Comparison of ENCODE assay signal across 1 cellular context in the genomic region with DNA sequence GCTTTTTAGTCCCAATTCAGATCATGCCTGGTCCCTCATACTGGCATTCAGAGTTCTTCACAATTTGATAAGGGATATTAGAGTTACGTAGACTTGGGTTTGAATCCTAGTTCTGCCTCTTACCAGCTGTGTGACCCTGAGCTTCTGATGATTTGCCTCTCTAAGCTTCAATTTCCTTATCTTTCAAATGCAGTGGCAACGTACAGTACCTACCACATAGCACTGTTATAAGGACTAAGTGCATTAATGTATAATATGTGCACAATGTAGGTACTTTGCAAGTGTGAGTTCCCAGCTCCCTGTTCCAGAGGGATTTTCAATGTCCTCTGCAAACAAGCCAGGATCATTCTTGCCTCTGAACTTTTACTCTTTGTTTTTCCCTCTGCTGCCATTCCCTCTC.
TF ChIP-seq lines count a peak whose summit lies in the region.

No MANE protein-coding gene starts in this region.

TF ChIP-seq in GM23338, 12 proteins besides CTCF, POLR2A, EP300 and RAD21:
- TF ChIP-seq ZNF331 (CRISPR knock-in tag; IDR thresholded peaks at IDR 0.05; ENCODE audit: low read depth): no peak
- no peak for TF ChIP-seq POLR2AphosphoS5 (IDR thresholded peaks at IDR 0.05; ENCODE audit: low read depth)
- TF ChIP-seq, protein P1, sequence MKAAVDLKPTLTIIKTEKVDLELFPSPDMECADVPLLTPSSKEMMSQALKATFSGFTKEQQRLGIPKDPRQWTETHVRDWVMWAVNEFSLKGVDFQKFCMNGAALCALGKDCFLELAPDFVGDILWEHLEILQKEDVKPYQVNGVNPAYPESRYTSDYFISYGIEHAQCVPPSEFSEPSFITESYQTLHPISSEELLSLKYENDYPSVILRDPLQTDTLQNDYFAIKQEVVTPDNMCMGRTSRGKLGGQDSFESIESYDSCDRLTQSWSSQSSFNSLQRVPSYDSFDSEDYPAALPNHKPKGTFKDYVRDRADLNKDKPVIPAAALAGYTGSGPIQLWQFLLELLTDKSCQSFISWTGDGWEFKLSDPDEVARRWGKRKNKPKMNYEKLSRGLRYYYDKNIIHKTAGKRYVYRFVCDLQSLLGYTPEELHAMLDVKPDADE (IDR thresholded peaks at IDR 0.05): no peak
- TF ChIP-seq ZNF114 (CRISPR knock-in tag; IDR thresholded peaks at IDR 0.05): no peak
- no peak for TF ChIP-seq STAT1 (IDR thresholded peaks at IDR 0.05; ENCODE audit: unreplicated experiment)
- TF ChIP-seq NANOG (IDR thresholded peaks at IDR 0.05; ENCODE audit: borderline replicate concordance): no peak
TF ChIP-seq in GM23338: peak in this region for 0.
